Comparison of ENCODE assay signal across 9 cellular contexts in the genomic region with DNA sequence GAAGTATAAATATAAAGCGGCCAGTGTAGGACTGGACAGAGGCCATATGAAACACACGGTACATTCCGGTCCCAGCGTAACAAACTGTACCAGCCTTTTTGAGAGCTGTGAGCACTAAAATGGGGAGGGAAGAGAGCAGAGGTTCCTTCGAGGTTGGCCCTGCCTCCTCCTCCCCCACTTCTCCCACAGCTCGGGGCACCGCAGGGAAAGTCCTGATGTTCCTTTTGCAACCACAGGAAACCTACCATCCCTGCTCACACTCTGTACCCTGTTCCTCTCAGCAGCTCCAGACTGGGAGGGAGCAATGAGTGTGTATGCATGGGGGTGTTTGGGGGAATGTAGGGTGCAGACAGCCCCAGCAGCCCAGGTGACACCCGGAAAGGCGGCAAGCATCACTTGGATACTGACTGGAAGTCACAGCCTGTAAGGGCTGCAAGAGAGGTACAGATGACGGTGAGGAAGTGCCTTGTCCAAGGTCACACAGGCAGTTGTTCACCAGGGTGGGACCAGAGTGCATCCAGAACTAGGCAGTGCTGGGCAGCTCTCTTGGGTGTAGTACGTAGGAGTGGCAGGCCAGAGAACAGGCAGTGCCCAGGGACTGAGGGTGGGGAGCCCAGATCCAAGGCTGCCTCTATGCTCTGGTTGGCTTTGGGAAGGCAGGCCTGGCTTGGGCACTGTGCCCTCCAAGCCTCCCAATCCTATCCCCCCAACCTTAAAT. TPM values are rescaled to one million over a fixed set of nuclear protein-coding genes. Genes with fewer than 3 reads are reported as not detected.
DNase-seq lines count a peak whose midpoint lies in the region; ATAC-seq and TF ChIP-seq lines count a peak whose summit lies in the region.
"Had no signal": no experiment of that assay in that cellular context is flagged by ENCODE, and none has a peak within 500 bp of the region (broad histone marks: within the 10 kb centered on the region; RNA-seq: fewer than 3 reads in every experiment).

No MANE protein-coding gene starts in this region.

- H3K4me3 Mint-ChIP-seq in stimulated activated naive CD8-positive, alpha-beta T cell treated with anti-CD3 and anti-CD28 coated beads, Interleukin-15, Interleukin-2, amounts not matched to agents 100 ng/mL and 50 ng/mL, for 24 hours = peak overlapping the region; percentile 40

- peak overlapping the region; percentile 100 for H3K27ac ChIP-seq in coronary artery

- no peak for TF ChIP-seq CTCF in coronary artery (IDR thresholded peaks at IDR 0.05)

- ATAC-seq in stimulated activated naive CD8-positive, alpha-beta T cell treated with anti-CD3 and anti-CD28 coated beads, Interleukin-15, Interleukin-2, amounts not matched to agents 100 U/mL and 50 U/mL, for 24 hours = no peak
- ATAC-seq in HG03520 (IDR thresholded peaks at IDR 0.05; ENCODE audit: unreplicated experiment) = no peak
- ATAC-seq in GM21381 (IDR thresholded peaks at IDR 0.05; ENCODE audit: unreplicated experiment) = no peak
- ATAC-seq in GM21360 (IDR thresholded peaks at IDR 0.05; ENCODE audit: unreplicated experiment) = no peak

- no peak for DNase-seq in stimulated activated naive CD8-positive, alpha-beta T cell treated with anti-CD3 and anti-CD28 coated beads, Interleukin-15, Interleukin-2, amounts not matched to agents 100 U/mL and 50 U/mL, for 24 hours
- DNase-seq in coronary artery (ENCODE audit: low spot score) (peak; percentile 94), myocyte (ENCODE audit: low read depth) (peak; percentile 29), dermis blood vessel endothelial cell (no peak)

- peak overlapping the region; percentile 75 for H3K4me3 ChIP-seq in coronary artery

- no peaks in the 10 kb centered on the region for H3K9me3 Mint-ChIP-seq in stimulated activated naive CD8-positive, alpha-beta T cell treated with anti-CD3 and anti-CD28 coated beads, Interleukin-15, Interleukin-2, amounts not matched to agents 100 ng/mL and 50 ng/mL, for 24 hours
- H3K9me3 Mint-ChIP-seq: memory B cell had no signal

- H3K27me3 Mint-ChIP-seq in stimulated activated naive CD8-positive, alpha-beta T cell treated with anti-CD3 and anti-CD28 coated beads, Interleukin-15, Interleukin-2, amounts not matched to agents 100 ng/mL and 50 ng/mL, for 24 hours = no peaks in the 10 kb centered on the region
- H3K27me3 Mint-ChIP-seq: memory B cell had no signal

- no peaks in the 10 kb centered on the region for H3K36me3 Mint-ChIP-seq in stimulated activated naive CD8-positive, alpha-beta T cell treated with anti-CD3 and anti-CD28 coated beads, Interleukin-15, Interleukin-2, amounts not matched to agents 100 ng/mL and 50 ng/mL, for 24 hours (ENCODE audit: low read depth)
- H3K36me3 Mint-ChIP-seq: memory B cell had no signal

- H3K27ac Mint-ChIP-seq in stimulated activated naive CD8-positive, alpha-beta T cell treated with anti-CD3 and anti-CD28 coated beads, Interleukin-15, Interleukin-2, amounts not matched to agents 100 ng/mL and 50 ng/mL, for 24 hours = peak overlapping the region; percentile 51
- H3K27ac Mint-ChIP-seq: memory B cell had no signal

- H3K4me1 Mint-ChIP-seq in stimulated activated naive CD8-positive, alpha-beta T cell treated with anti-CD3 and anti-CD28 coated beads, Interleukin-15, Interleukin-2, amounts not matched to agents 100 ng/mL and 50 ng/mL, for 24 hours (ENCODE audit: low read depth) = peaks cover 73% of the 10 kb centered on the region

RNA-seq across cellular contexts. Expression of a gene that starts 11.0 kb away (rescaled TPM):
- total RNA-seq in myocyte (0.16 and 0.37 TPM in 2 replicates), dermis blood vessel endothelial cell (0.34 and 0.37 TPM in 2 replicates)
- 0.32 TPM for polyA plus RNA-seq in myocyte (2012)

RNA-seq across cellular contexts. Expression of a gene that starts 37.2 kb away (rescaled TPM):
- total RNA-seq in myocyte = 10.3 and 13.4 TPM in 2 replicates
- polyA plus RNA-seq in myocyte (2012) = 11.7 TPM
- 40.0 and 73.4 TPM in 2 replicates for total RNA-seq in dermis blood vessel endothelial cell

RNA-seq across cellular contexts. Expression of a gene that starts 50.5 kb away (rescaled TPM):
- not detected in 2 replicates for total RNA-seq in myocyte
- not detected for polyA plus RNA-seq in myocyte (2012)
- total RNA-seq in dermis blood vessel endothelial cell = not detected in 2 replicates

RNA-seq across cellular contexts. Expression of a gene that starts 54.9 kb away (rescaled TPM):
- total RNA-seq in myocyte = not detected in 2 replicates
- not detected for polyA plus RNA-seq in myocyte (2012)
- total RNA-seq in dermis blood vessel endothelial cell = not detected in 2 replicates

Comparison
In these comparisons a context has a peak if more than half of its experiments do, and no peak if none do; other contexts are left out.
1. DNase-seq: peak in coronary artery (single experiment) and myocyte (single experiment); none in stimulated activated naive CD8-positive, alpha-beta T cell treated with anti-CD3 and anti-CD28 coated beads, Interleukin-15, Interleukin-2, amounts not matched to agents 100 U/mL and 50 U/mL, for 24 hours (single experiment) and dermis blood vessel endothelial cell (single experiment).